In genomic region chr12:108640802-108641445, GRCh38 we compare ENCODE assay signal across 1 cellular context.
A peak's percentile ranks its signal among the peaks of the same experiment; 100 is the strongest.
TF ChIP-seq lines count a peak whose summit lies in the region.

No MANE protein-coding gene starts in this region.

TF ChIP-seq in K562, 482 proteins besides CTCF, POLR2A, EP300 and RAD21 (continued from another document and continues in another):
- TF ChIP-seq STAT5A (IDR thresholded peaks at IDR 0.05; ENCODE audit: borderline replicate concordance, low read length), result peak; percentile 46; the same call in 1 of the 2 replicates
- TF ChIP-seq PKNOX1 (IDR thresholded peaks at IDR 0.05), result peak; percentile 39; the same call in 1 of the 2 replicates
- TF ChIP-seq TRIM24 (IDR thresholded peaks at IDR 0.05), result peak; percentile 45 to 85; a peak in 3 of 4 replicates
- TF ChIP-seq ZNF41 (CRISPR knock-in tag; conservative IDR thresholded peaks at IDR 0.05), result no peak
- no peak for TF ChIP-seq ZBTB8A (IDR thresholded peaks at IDR 0.05; ENCODE audit: partially characterized antibody)
- no peak for TF ChIP-seq SMAD3 (CRISPR knock-in tag; conservative IDR thresholded peaks at IDR 0.05)
- peak; percentile 89 for TF ChIP-seq GATA2 (CRISPR knock-in tag; IDR thresholded peaks at IDR 0.05)
- TF ChIP-seq KDM1A (IDR thresholded peaks at IDR 0.05), result peak; percentile 33 to 60; a peak in 2 of 4 replicates
- peak; percentile 21 for TF ChIP-seq POLR2B (IDR thresholded peaks at IDR 0.05; ENCODE audit: low read depth, partially characterized antibody)
- 0 out of 2 replicates have a peak, but pooled peaks have one; percentile 34 for TF ChIP-seq SMARCC2 (IDR thresholded peaks at IDR 0.05; ENCODE audit: low read depth)
- peak; percentile 66 to 77 for TF ChIP-seq FOXK2 (conservative IDR thresholded peaks at IDR 0.05 in 1 of 2, IDR thresholded peaks at IDR 0.05 in 1 of 2; ENCODE audit: low read depth in 2 of 2)
- peak; percentile 44; the same call in 1 of the 2 replicates for TF ChIP-seq CREM (IDR thresholded peaks at IDR 0.05; ENCODE audit: low read depth)
- TF ChIP-seq ARID1B (IDR thresholded peaks at IDR 0.05), result peak; percentile 84
- 0 out of 2 replicates have a peak, but pooled peaks have one; percentile 13 for TF ChIP-seq ZNF239 (CRISPR knock-in tag; IDR thresholded peaks at IDR 0.05)
- no peak for TF ChIP-seq ZNF583 (CRISPR knock-in tag; IDR thresholded peaks at IDR 0.05)
- peak; percentile 86; a peak in 3 of 4 replicates for TF ChIP-seq TEAD1 (CRISPR knock-in tag; IDR thresholded peaks at IDR 0.05)
- peak; percentile 55 for TF ChIP-seq TCF3 (CRISPR knock-in tag; IDR thresholded peaks at IDR 0.05)
- 0 out of 2 replicates have a peak, but pooled peaks have one; percentile 19 for TF ChIP-seq GATAD2B (IDR thresholded peaks at IDR 0.05; ENCODE audit: borderline replicate concordance)
- peak; percentile 81 for TF ChIP-seq MYC (IDR thresholded peaks at IDR 0.05; ENCODE audit: low read depth, low read length)
- TF ChIP-seq MYC (CRISPR knock-in tag; IDR thresholded peaks at IDR 0.05; ENCODE audit: borderline replicate concordance, low read depth), result no peak
- TF ChIP-seq CBX5 (IDR thresholded peaks at IDR 0.05; ENCODE audit: borderline replicate concordance, low read depth), result peak; percentile 93
- peak; percentile 84 for TF ChIP-seq SMAD4 (CRISPR knock-in tag; conservative IDR thresholded peaks at IDR 0.05)
- peak; percentile 68; the same call in 1 of the 2 replicates for TF ChIP-seq XRCC5 (IDR thresholded peaks at IDR 0.05; ENCODE audit: low read depth, low read length)
- TF ChIP-seq SMARCE1 (IDR thresholded peaks at IDR 0.05), result peak; percentile 86
- TF ChIP-seq LEF1 (IDR thresholded peaks at IDR 0.05), result peak; percentile 79; the same call in 1 of the 2 replicates
- TF ChIP-seq ATF1 (CRISPR knock-in tag; IDR thresholded peaks at IDR 0.05), result no peak
- peak; percentile 35; the same call in 1 of the 2 replicates for TF ChIP-seq ATF1 (tag; IDR thresholded peaks at IDR 0.05)
- TF ChIP-seq KLF16 (IDR thresholded peaks at IDR 0.05), result peak; percentile 93
- TF ChIP-seq BCL6 (CRISPR knock-in tag; IDR thresholded peaks at IDR 0.05), result no peak
- TF ChIP-seq FOXP4 (CRISPR knock-in tag; IDR thresholded peaks at IDR 0.05; ENCODE audit: borderline replicate concordance), result no peak
- TF ChIP-seq ZNF384 (IDR thresholded peaks at IDR 0.05; ENCODE audit: low read depth, low read length), result no peak
- TF ChIP-seq NBN (IDR thresholded peaks at IDR 0.05; ENCODE audit: low read depth), result peak; percentile 84; the same call in 1 of the 2 replicates
- TF ChIP-seq NEUROD1 (IDR thresholded peaks at IDR 0.05; ENCODE audit: borderline replicate concordance, low read depth, low read length, partially characterized antibody), result peak; percentile 47
- TF ChIP-seq ZEB2 (IDR thresholded peaks at IDR 0.05), result peak; percentile 93
- 0 out of 4 replicates have a peak, but pooled peaks of 1 of the 2 experiments have one; percentile 23 for TF ChIP-seq FOXA3 (CRISPR knock-in tag; conservative IDR thresholded peaks at IDR 0.05 in 1 of 2, IDR thresholded peaks at IDR 0.05 in 1 of 2)
- peak; percentile 18; the same call in 1 of the 2 replicates for TF ChIP-seq DMBX1 (CRISPR knock-in tag; IDR thresholded peaks at IDR 0.05; ENCODE audit: borderline replicate concordance)
- 0 out of 2 replicates have a peak, but pooled peaks have one; percentile 61 for TF ChIP-seq ZNF644 (tag; IDR thresholded peaks at IDR 0.05; ENCODE audit: low read depth)
- peak; percentile 73; the same call in 1 of the 2 replicates for TF ChIP-seq MTA1 (IDR thresholded peaks at IDR 0.05; ENCODE audit: borderline replicate concordance)
- TF ChIP-seq HLTF (IDR thresholded peaks at IDR 0.05), result no peak
- TF ChIP-seq RNF2 (IDR thresholded peaks at IDR 0.05), result peak; percentile 59; the same call in 1 of the 2 replicates
- peak; percentile 84 for TF ChIP-seq DPF2 (IDR thresholded peaks at IDR 0.05)
- peak in 1 of 2 experiments; percentile 46 for TF ChIP-seq AFF1 (IDR thresholded peaks at IDR 0.05; ENCODE audit: low read depth in 1 of 2, partially characterized antibody in 2 of 2)
- TF ChIP-seq RAD51 (IDR thresholded peaks at IDR 0.05; ENCODE audit: borderline replicate concordance, low read depth), result no peak
- TF ChIP-seq SMARCA4 (IDR thresholded peaks at IDR 0.05), result peak; percentile 85
- TF ChIP-seq ZBTB33 (CRISPR knock-in tag; IDR thresholded peaks at IDR 0.05), result peak; percentile 41; the same call in 1 of the 2 replicates
- TF ChIP-seq HES1 (IDR thresholded peaks at IDR 0.05; ENCODE audit: low read depth), result 0 out of 2 replicates have a peak, but pooled peaks have one; percentile 36
- TF ChIP-seq CBX3 (IDR thresholded peaks at IDR 0.05; ENCODE audit: borderline replicate concordance in 1 of 2, low read length in 2 of 2), result peak in 1 of 2 experiments; percentile 65; a peak in 1 of 3 replicates
- TF ChIP-seq POLR2AphosphoS5 (IDR thresholded peaks at IDR 0.05; ENCODE audit: control insufficient read depth, insufficient read depth, low read depth, low read length), result peak; percentile 78
- TF ChIP-seq TFAP4 (CRISPR knock-in tag; IDR thresholded peaks at IDR 0.05; ENCODE audit: borderline replicate concordance), result peak; percentile 74; the same call in 1 of the 2 replicates
- no peak for TF ChIP-seq NR2C2 (CRISPR knock-in tag; IDR thresholded peaks at IDR 0.05)
- peak; percentile 19; the same call in 1 of the 2 replicates for TF ChIP-seq NR2C2 (tag; IDR thresholded peaks at IDR 0.05)
- peak; percentile 23 for TF ChIP-seq SETDB1 (IDR thresholded peaks at IDR 0.05; ENCODE audit: low read length)
- peak; percentile 54 for TF ChIP-seq CBFA2T2 (conservative IDR thresholded peaks at IDR 0.05)
- no peak for TF ChIP-seq ZBTB1 (CRISPR knock-in tag; IDR thresholded peaks at IDR 0.05; ENCODE audit: borderline replicate concordance, low read depth)
- TF ChIP-seq MEIS2 (IDR thresholded peaks at IDR 0.05; ENCODE audit: partially characterized antibody), result peak; percentile 57
- TF ChIP-seq BHLHE40 (IDR thresholded peaks at IDR 0.05; ENCODE audit: low read length), result 0 out of 2 replicates have a peak, but pooled peaks have one; percentile 28
- TF ChIP-seq ZFP1 (CRISPR knock-in tag; IDR thresholded peaks at IDR 0.05), result no peak
- no peak for TF ChIP-seq ZNF511 (CRISPR knock-in tag; IDR thresholded peaks at IDR 0.05)
- peak; percentile 87 for TF ChIP-seq SOX6 (IDR thresholded peaks at IDR 0.05)
- TF ChIP-seq MECOM (CRISPR knock-in tag; IDR thresholded peaks at IDR 0.05), result 0 out of 2 replicates have a peak, but pooled peaks have one; percentile 55
- TF ChIP-seq MAX (CRISPR knock-in tag; IDR thresholded peaks at IDR 0.05), result 0 out of 2 replicates have a peak, but pooled peaks have one; percentile 10
- no peak for TF ChIP-seq HINFP (tag; conservative IDR thresholded peaks at IDR 0.05; ENCODE audit: low read depth)
- TF ChIP-seq ESRRA (IDR thresholded peaks at IDR 0.05; ENCODE audit: borderline replicate concordance, low read depth), result peak; percentile 98
- TF ChIP-seq SPI1 (IDR thresholded peaks at IDR 0.05; ENCODE audit: borderline replicate concordance, low read depth, low read length), result peak; percentile 64; the same call in 1 of the 2 replicates
- TF ChIP-seq MBD2 (IDR thresholded peaks at IDR 0.05; ENCODE audit: borderline replicate concordance, low read depth), result 0 out of 2 replicates have a peak, but pooled peaks have one; percentile 11
